In the genomic region with DNA sequence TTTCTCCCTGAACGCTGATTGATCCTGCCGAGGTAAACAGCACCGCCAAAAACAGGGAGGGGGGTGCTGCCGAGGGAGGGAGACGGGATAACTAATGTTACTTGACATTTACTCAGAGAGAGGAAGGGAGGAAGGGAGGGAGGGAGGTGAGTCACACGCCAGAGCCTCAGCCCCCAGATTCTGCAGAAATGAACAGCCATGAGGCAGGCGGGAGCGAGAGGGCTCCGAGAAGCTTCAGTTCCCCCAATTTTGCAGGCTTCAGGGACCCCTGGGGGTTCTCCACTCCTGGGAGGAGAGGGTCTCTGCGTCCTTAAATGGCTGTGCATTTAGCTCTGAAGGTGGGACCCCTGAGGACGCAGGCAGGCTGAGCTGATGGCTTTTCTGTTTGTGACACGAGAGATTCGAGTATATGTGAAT, we compare ENCODE assay signal across 8 cellular contexts. TPM values are rescaled to one million over a fixed set of nuclear protein-coding genes. Genes with fewer than 3 reads are reported as not detected.
DNase-seq lines count a peak whose midpoint lies in the region; FAIRE-seq and TF ChIP-seq lines count a peak whose summit lies in the region.

No MANE protein-coding gene starts in this region.

- no peak for TF ChIP-seq POLR2A in lower leg skin (IDR thresholded peaks at IDR 0.05)
- no peak for TF ChIP-seq POLR2A in prostate gland (IDR thresholded peaks at IDR 0.05)

- WGBS in lower leg skin, 2 donors: 22% methylated on average over 13 of the region's 13 CpGs
- WGBS in prostate gland: 20% methylated on average over 13 of the region's 13 CpGs

- H3K36me3 Mint-ChIP-seq in T-helper 1 cell treated with Interleukin-12 subunit alpha and Interleukin-12 subunit beta and Interleukin-4 antibody, amounts not matched to agents 30 μg/mL and 1 μg/mL, for 36 hours (ENCODE audit: low read depth): no peaks in the 10 kb centered on the region

- H3K4me1 ChIP-seq in prostate gland (replicated peaks): no peaks in the 10 kb centered on the region

- H3K27ac Mint-ChIP-seq in T-helper 1 cell treated with Interleukin-12 subunit alpha and Interleukin-12 subunit beta and Interleukin-4 antibody, amounts not matched to agents 30 μg/mL and 1 μg/mL, for 36 hours: peak overlapping the region; percentile 46

- H3K36me3 ChIP-seq in prostate gland: no peaks in the 10 kb centered on the region

- H3K27me3 ChIP-seq in prostate gland (replicated peaks; ENCODE audit: insufficient read depth): no peaks in the 10 kb centered on the region

- H3K27me3 Mint-ChIP-seq in T-helper 1 cell treated with Interleukin-12 subunit alpha and Interleukin-12 subunit beta and Interleukin-4 antibody, amounts not matched to agents 30 μg/mL and 1 μg/mL, for 36 hours (ENCODE audit: low read depth): no peaks in the 10 kb centered on the region

- no peak overlapping the region for H3K4me3 ChIP-seq in lower leg skin (ENCODE audit: low read depth, poor library complexity, severe bottlenecking)
- no peak overlapping the region for H3K4me3 ChIP-seq in prostate gland

- DNase-seq in amniotic epithelial cell (ENCODE audit: low read depth): peak; percentile 73
- peak in 34 of 56 donors; percentile 11 to 81 (median 44) for DNase-seq in nucleus accumbens (lab: John Stamatoyannopoulos, UW)
- no peak for DNase-seq in foreskin melanocyte
- DNase-seq in lower leg skin (ENCODE audit: low spot score in 2 of 2): no peak
- DNase-seq in prostate gland (ENCODE audit: low spot score): no peak
- no peak for DNase-seq in HUDEP-2 (lab: John Stamatoyannopoulos, UW; ENCODE audit: unreplicated experiment in 76 of 76)

- intact Hi-C loops in lower leg skin (cut with DNase I; ENCODE audit: low total_unique reads): no loop called here
- intact Hi-C loops in prostate gland (cut with DNase I): no loop called here

- FAIRE-seq in G401.6 (lab: Jason Lieb, UNC): peak; percentile 64

- H3K4me3 Mint-ChIP-seq in T-helper 1 cell treated with Interleukin-12 subunit alpha and Interleukin-12 subunit beta and Interleukin-4 antibody, amounts not matched to agents 30 μg/mL and 1 μg/mL, for 36 hours: peak overlapping the region; percentile 61

- H3K9me3 ChIP-seq in prostate gland: no peaks in the 10 kb centered on the region

- TF ChIP-seq CTCF in lower leg skin (IDR thresholded peaks at IDR 0.05) (no peak), prostate gland (IDR thresholded peaks at IDR 0.05) (no peak)

- no peak overlapping the region for H3K27ac ChIP-seq in prostate gland

- H3K9me3 Mint-ChIP-seq in T-helper 1 cell treated with Interleukin-12 subunit alpha and Interleukin-12 subunit beta and Interleukin-4 antibody, amounts not matched to agents 30 μg/mL and 1 μg/mL, for 36 hours: peaks cover 11% of the 10 kb centered on the region

- H3K4me1 Mint-ChIP-seq in T-helper 1 cell treated with Interleukin-12 subunit alpha and Interleukin-12 subunit beta and Interleukin-4 antibody, amounts not matched to agents 30 μg/mL and 1 μg/mL, for 36 hours (ENCODE audit: low read depth): peaks cover 34% of the 10 kb centered on the region

RNA-seq across cellular contexts. Expression of gene IER5L, which starts 59.1 kb away (rescaled TPM):
- total RNA-seq in lower leg skin (10 to 100 TPM; 10.9 to 16.1 (median 12.6) TPM), prostate gland (10 to 100 TPM in 1 of 2 donors, 1 to 10 TPM in 1; 7.2 to 30.7 TPM)

Comparison
In these comparisons a context has a peak if more than half of its experiments do, and no peak if none do; other contexts are left out.
1. DNase-seq: peak in amniotic epithelial cell (single experiment) and nucleus accumbens (34 of 56); none in foreskin melanocyte (single experiment), lower leg skin (0 of 2), prostate gland (single experiment) and HUDEP-2 (0 of 76).